In the genomic region with DNA sequence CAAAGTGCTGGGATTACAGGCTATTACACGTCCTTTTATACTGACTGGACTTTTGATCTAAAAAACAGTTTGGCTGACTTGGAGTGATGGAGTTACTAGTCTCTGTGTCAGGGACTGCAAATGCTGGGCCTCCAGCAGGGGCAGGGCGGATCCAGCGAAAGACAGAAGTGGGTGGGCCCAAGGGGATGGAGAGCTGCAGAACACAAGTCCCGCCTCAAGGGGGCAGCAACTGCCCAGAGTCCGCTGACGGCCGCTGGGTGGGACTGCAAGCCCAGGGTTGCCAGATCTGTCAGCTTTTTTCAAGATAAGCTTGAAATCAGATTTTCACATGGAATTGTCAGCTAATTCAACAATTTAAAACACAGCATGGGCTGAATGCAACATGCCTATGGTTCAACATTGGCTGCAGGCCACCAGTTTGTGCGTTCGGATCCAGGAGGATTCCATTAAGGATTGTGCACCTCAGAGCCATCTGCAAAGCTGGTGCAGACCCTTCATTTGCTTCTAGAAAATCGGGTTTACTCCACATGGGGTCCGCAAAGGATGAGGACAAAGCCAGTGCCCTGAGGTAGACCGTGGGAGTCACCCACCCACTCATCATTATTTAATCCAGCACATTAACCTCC, we compare ENCODE assay signal across 8 cellular contexts. TPM values are rescaled to one million over a fixed set of nuclear protein-coding genes. Genes with fewer than 3 reads are reported as not detected.
DNase-seq lines count a peak whose midpoint lies in the region; ATAC-seq and TF ChIP-seq lines count a peak whose summit lies in the region.

No MANE protein-coding gene starts in this region.

- DNase-seq in AG04450 (ENCODE audit: low read depth, low spot score) (peak; percentile 86), NCI-H345 treated with DMSO at 0.1 percent for 48 hours (lab: John Stamatoyannopoulos, UW; ENCODE audit: unreplicated experiment) (peak; percentile 74), T47D (ENCODE audit: low read depth in 1 of 2, low spot score in 1 of 2) (peak; percentile 56 to 80), inferior parietal cortex (ENCODE audit: extremely low spot score) (peak; percentile 96)
- DNase-seq in stimulated activated CD4-positive, alpha-beta T cell treated with anti-CD3 and anti-CD28 coated beads, Interleukin-12 subunit alpha, Interleukin-12 subunit beta, amount 100 ng/mL, for 4 hours: peak; percentile 84

- TF ChIP-seq CTCF in AG04450 (IDR thresholded peaks at IDR 0.05; ENCODE audit: low read depth, low read length): peak; percentile 99
- TF ChIP-seq CTCF in WI38 (IDR thresholded peaks at IDR 0.05; ENCODE audit: low read depth, low read length): peak; percentile 92

- in situ Hi-C loops in T47D (cut with HindIII; ENCODE audit: low pct_unique_long_range_greater_than_20kb, low sequenced_read_pairs): no loop called here

- no peaks in the 10 kb centered on the region for H3K27me3 ChIP-seq in AG04450 (ENCODE audit: control insufficient read depth, insufficient read depth, low read length)

- no peaks in the 10 kb centered on the region for H3K9me3 ChIP-seq in AG04450 (ENCODE audit: control insufficient read depth, insufficient read depth, low read length)

- H3K4me3 ChIP-seq in AG04450 (ENCODE audit: low read depth, low read length): no peak overlapping the region
- H3K4me3 ChIP-seq in WI38 (ENCODE audit: low read depth, low read length): no peak overlapping the region

- CTCF ChIA-PET in AG04450 (lab: Charles Lee): interaction anchor here (0.5 to 6.0 kb wide), 43 partner anchors 9 to 600 kb away, joined by 3 to 214 read pairs (median 4); a partner anchor contains a TSS

- peak; percentile 52 for ATAC-seq in GM18873 (IDR thresholded peaks at IDR 0.05; ENCODE audit: low FRiP score, unreplicated experiment)
- peak; percentile 90 for ATAC-seq in HG03342 (IDR thresholded peaks at IDR 0.05; ENCODE audit: unreplicated experiment)

- H3K27ac ChIP-seq in AG04450 (ENCODE audit: low read depth, low read length): peak overlapping the region; percentile 47

- POLR2A ChIA-PET in AG04450 (lab: Yijun Ruan, JAX): interaction anchor here (0.5 to 1.9 kb wide), 5 partner anchors 10 to 648 kb away, joined by 3 to 16 read pairs (median 6); a partner anchor contains a TSS

RNA-seq across cellular contexts. Expression of a gene that starts 10.7 kb away (rescaled TPM):
- 154 and 176 TPM in 2 replicates for polyA plus RNA-seq in AG04450 (2011; rRNA removed)
- 24.8 and 35.5 TPM in 2 replicates for polyA minus RNA-seq in AG04450 (2011; rRNA and poly(A)+ RNA removed)

RNA-seq across cellular contexts. Expression of a gene that starts 20.0 kb away (rescaled TPM):
- 10.7 and 11.9 TPM in 2 replicates for polyA plus RNA-seq in AG04450 (2011; rRNA removed)
- polyA minus RNA-seq in AG04450 (2011; rRNA and poly(A)+ RNA removed): 34.0 and 41.4 TPM in 2 replicates

RNA-seq across cellular contexts. Expression of a gene that starts 36.2 kb away (rescaled TPM):
- 0.97 and 1.1 TPM in 2 replicates for polyA plus RNA-seq in AG04450 (2011; rRNA removed)
- 0.56 and 1.5 TPM in 2 replicates for polyA minus RNA-seq in AG04450 (2011; rRNA and poly(A)+ RNA removed)
